In genomic region chr7:100053201-100053600, GRCh38 we compare ENCODE assay signal across 8 cellular contexts. TPM values are rescaled to one million over a fixed set of nuclear protein-coding genes. Genes with fewer than 3 reads are reported as not detected.
DNase-seq lines count a peak whose midpoint lies in the region; ATAC-seq and TF ChIP-seq lines count a peak whose summit lies in the region.

No MANE protein-coding gene starts in this region.

- no peaks in the 10 kb centered on the region for H4K20me1 ChIP-seq in neural progenitor cell (ENCODE audit: low read depth)

- no peaks in the 10 kb centered on the region for H3K9me3 ChIP-seq in neural progenitor cell (ENCODE audit: low read depth)

- TF ChIP-seq CTCF in epithelial cell of esophagus (IDR thresholded peaks at IDR 0.05; ENCODE audit: insufficient read depth, low read depth, low read length, missing control alignments) (peak; percentile 44), neural progenitor cell (IDR thresholded peaks at IDR 0.05) (no peak)

- ATAC-seq in GM21619 (IDR thresholded peaks at IDR 0.05; ENCODE audit: unreplicated experiment): no peak

- H3K4me3 Mint-ChIP-seq in neural progenitor cell: no peak overlapping the region

- H3K79me2 ChIP-seq in neural progenitor cell (ENCODE audit: low read depth): peaks cover 54% of the 10 kb centered on the region

- no peak overlapping the region for H3K27ac Mint-ChIP-seq in neural progenitor cell

- H3K4me3 ChIP-seq in epithelial cell of esophagus (ENCODE audit: low read length) (no peak overlapping the region), neural progenitor cell (no peak overlapping the region)

- H3F3A ChIP-seq in neural progenitor cell (ENCODE audit: low read depth): peaks cover 15% of the 10 kb centered on the region

- no peak overlapping the region for H3K9ac ChIP-seq in neural progenitor cell

- H3K4me1 ChIP-seq in neural progenitor cell: peaks cover 5% of the 10 kb centered on the region

- H3K4me1 Mint-ChIP-seq in neural progenitor cell: peaks cover 12% of the 10 kb centered on the region

- no peak overlapping the region for H2AFZ ChIP-seq in neural progenitor cell (replicated peaks)

- H3K36me3 ChIP-seq in neural progenitor cell: no peaks in the 10 kb centered on the region

- no peak overlapping the region for H3K4me2 ChIP-seq in neural progenitor cell

- peaks cover 15% of the 10 kb centered on the region for H3K36me3 Mint-ChIP-seq in neural progenitor cell

- no peaks in the 10 kb centered on the region for H3K27me3 ChIP-seq in neural progenitor cell

- H3K27ac ChIP-seq in neural progenitor cell: no peak overlapping the region

- no peaks in the 10 kb centered on the region for H3K27me3 Mint-ChIP-seq in neural progenitor cell (ENCODE audit: insufficient read depth, low read depth)

- DNase-seq in stimulated activated naive CD4-positive, alpha-beta T cell (lab: John Stamatoyannopoulos, UW): peak in 4 of 6 experiments; percentile 12 to 36 (median 24)
- DNase-seq in stimulated activated naive CD4-positive, alpha-beta T cell treated with Interleukin-2 at 50 U/mL for 16 hours (lab: John Stamatoyannopoulos, UW): no peak
- peak; percentile 76 for DNase-seq in NCI-H128 (lab: John Stamatoyannopoulos, UW; ENCODE audit: unreplicated experiment)
- peak; percentile 52 for DNase-seq in SK-N-DZ (ENCODE audit: low spot score)
- DNase-seq in epithelial cell of esophagus (ENCODE audit: low read depth): peak; percentile 92
- DNase-seq in neural progenitor cell (ENCODE audit: low spot score): peak; percentile 23
- no peak for DNase-seq in NK-92 (lab: John Stamatoyannopoulos, UW; ENCODE audit: unreplicated experiment)

- H3K9me3 Mint-ChIP-seq in neural progenitor cell: no peaks in the 10 kb centered on the region

RNA-seq across cellular contexts. Expression of gene ZSCAN21, which starts 3.6 kb away (rescaled TPM):
- 15.8 and 20.9 TPM in 2 replicates for polyA plus RNA-seq in SK-N-DZ (2014; cell fraction: cytosol; rRNA removed)
- polyA plus RNA-seq in SK-N-DZ (2014; cell fraction: nucleus; rRNA removed): 14.8 and 15.4 TPM in 2 replicates
- total RNA-seq in neural progenitor cell (ENCODE audit: low replicate concordance): 29.0 and 33.4 TPM in 2 replicates

RNA-seq across cellular contexts. Expression of gene ZNF3, which starts 28.3 kb away (rescaled TPM):
- polyA plus RNA-seq in SK-N-DZ (2014; cell fraction: cytosol; rRNA removed): 63.1 and 65.6 TPM in 2 replicates
- polyA plus RNA-seq in SK-N-DZ (2014; cell fraction: nucleus; rRNA removed): 101 and 141 TPM in 2 replicates
- total RNA-seq in neural progenitor cell (ENCODE audit: low replicate concordance): 56.0 and 73.6 TPM in 2 replicates

RNA-seq across cellular contexts. Expression of gene COPS6, which starts 35.6 kb away (rescaled TPM):
- 37.4 and 46.8 TPM in 2 replicates for polyA plus RNA-seq in SK-N-DZ (2014; cell fraction: cytosol; rRNA removed)
- polyA plus RNA-seq in SK-N-DZ (2014; cell fraction: nucleus; rRNA removed): 43.8 and 70.8 TPM in 2 replicates
- total RNA-seq in neural progenitor cell (ENCODE audit: low replicate concordance): 42.2 and 63.9 TPM in 2 replicates

RNA-seq across cellular contexts. Expression of gene ZKSCAN1, which starts 37.8 kb away (rescaled TPM):
- polyA plus RNA-seq in SK-N-DZ (2014; cell fraction: cytosol; rRNA removed): 13.3 and 18.8 TPM in 2 replicates
- 5.9 and 14.8 TPM in 2 replicates for polyA plus RNA-seq in SK-N-DZ (2014; cell fraction: nucleus; rRNA removed)
- total RNA-seq in neural progenitor cell (ENCODE audit: low replicate concordance): 39.7 and 43.2 TPM in 2 replicates

RNA-seq across cellular contexts. Expression of gene MCM7, which starts 48.0 kb away (rescaled TPM):
- 527 and 558 TPM in 2 replicates for polyA plus RNA-seq in SK-N-DZ (2014; cell fraction: cytosol; rRNA removed)
- 941 and 957 TPM in 2 replicates for polyA plus RNA-seq in SK-N-DZ (2014; cell fraction: nucleus; rRNA removed)
- total RNA-seq in neural progenitor cell (ENCODE audit: low replicate concordance): 206 and 297 TPM in 2 replicates

Comparison
In these comparisons a context has a peak if more than half of its experiments do, and no peak if none do; other contexts are left out.
1. DNase-seq: peak in stimulated activated naive CD4-positive, alpha-beta T cell (4 of 6), NCI-H128 (single experiment), SK-N-DZ (single experiment), epithelial cell of esophagus (single experiment) and neural progenitor cell (single experiment); none in stimulated activated naive CD4-positive, alpha-beta T cell treated with Interleukin-2 at 50 U/mL for 16 hours (single experiment) and NK-92 (single experiment).